ENCODE assay signal across 8 cellular contexts in the genomic region with DNA sequence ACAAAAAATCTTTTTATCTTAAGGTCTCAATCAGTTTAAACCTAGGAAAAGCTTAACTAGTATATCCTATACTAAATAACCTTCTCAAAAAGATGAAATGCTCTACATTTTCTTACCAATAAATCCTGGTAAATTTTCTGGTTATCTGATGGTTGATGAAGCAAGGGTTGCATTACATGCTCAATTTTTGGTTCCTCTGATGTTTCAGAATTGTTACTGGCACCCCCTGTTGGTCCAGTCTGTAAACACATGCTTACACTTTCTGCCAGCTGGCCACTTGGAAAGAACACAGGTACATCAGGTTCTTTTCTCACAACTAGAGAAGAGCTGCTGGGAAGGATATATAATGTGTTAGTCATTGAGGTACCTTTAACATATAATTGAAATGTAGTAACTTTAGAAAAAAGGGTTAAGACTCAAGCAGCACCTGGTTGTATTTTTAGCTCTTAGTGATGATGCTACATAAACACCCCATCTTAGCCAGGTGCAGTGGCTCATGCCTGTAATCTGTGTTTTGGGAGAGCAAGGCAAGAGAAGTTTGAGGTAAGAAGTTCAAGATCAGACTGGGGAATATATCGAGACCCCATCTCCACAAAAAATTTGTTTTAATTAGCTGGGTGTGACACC. TPM values are rescaled to one million over a fixed set of nuclear protein-coding genes. Genes with fewer than 3 reads are reported as not detected.
DNase-seq lines count a peak whose midpoint lies in the region; ATAC-seq, FAIRE-seq and TF ChIP-seq lines count a peak whose summit lies in the region.

No MANE protein-coding gene starts in this region.

- H3K27me3 ChIP-seq in fibroblast of lung (ENCODE audit: control insufficient read depth, insufficient read depth, low read length) (no peaks in the 10 kb centered on the region), prostate gland (replicated peaks; ENCODE audit: insufficient read depth) (no peaks in the 10 kb centered on the region)

- peak; percentile 63 to 74 for TF ChIP-seq CTCF in fibroblast of lung (conservative IDR thresholded peaks at IDR 0.05 in 1 of 2, IDR thresholded peaks at IDR 0.05 in 1 of 2; ENCODE audit: low read depth in 1 of 2, low read length in 2 of 2)
- TF ChIP-seq CTCF in prostate gland (IDR thresholded peaks at IDR 0.05): peak in 3 of 4 experiments; percentile 21 to 53 (median 46)

- WGBS in prostate gland: 95% methylated on average over 1 of the region's 1 CpG

- H3K9me3 ChIP-seq in fibroblast of lung (ENCODE audit: control insufficient read depth, insufficient read depth, low read depth, low read length): no peaks in the 10 kb centered on the region
- no peaks in the 10 kb centered on the region for H3K9me3 ChIP-seq in prostate gland

- ATAC-seq in HG03565 (IDR thresholded peaks at IDR 0.05; ENCODE audit: unreplicated experiment): no peak

- H3K27ac ChIP-seq in fibroblast of lung (ENCODE audit: insufficient read depth, low read length): no peak overlapping the region
- no peak overlapping the region for H3K27ac ChIP-seq in prostate gland

- peaks cover 3% of the 10 kb centered on the region for H3K36me3 ChIP-seq in fibroblast of lung (ENCODE audit: control insufficient read depth, insufficient read depth, low read length)
- H3K36me3 ChIP-seq in prostate gland: no peaks in the 10 kb centered on the region

- peak; percentile 67 for FAIRE-seq in GM18507 (lab: Jason Lieb, UNC)

- DNase-seq in CD1c-positive myeloid dendritic cell (ENCODE audit: extremely low spot score) (peak; percentile 71), GM18507 (ENCODE audit: extremely low spot score, insufficient read length, low read depth) (no peak), NCI-H146 (lab: John Stamatoyannopoulos, UW) (peak; percentile 2), fibroblast of lung (ENCODE audit: low read depth in 2 of 2) (peak; percentile 29 to 49), prostate gland (ENCODE audit: low spot score) (peak; percentile 21), dedifferentiated amniotic fluid mesenchymal stem cell (ENCODE audit: extremely low spot score) (no peak)
- DNase-seq in activated CD4-positive, alpha-beta T cell treated with anti-CD3 and anti-CD28 coated beads, Interleukin-2, amount 50 U/mL, for 1 hour: peak; percentile 28

- H3K4me2 ChIP-seq in fibroblast of lung (ENCODE audit: extremely low read depth, insufficient read depth, low read length): no peak overlapping the region

- H3K79me2 ChIP-seq in fibroblast of lung (ENCODE audit: control insufficient read depth, insufficient read depth, low read length): no peaks in the 10 kb centered on the region

- no peak overlapping the region for H3K9ac ChIP-seq in fibroblast of lung (ENCODE audit: insufficient read depth, low read length)

- H2AFZ ChIP-seq in fibroblast of lung (ENCODE audit: low read length): no peak overlapping the region

- H3K4me3 ChIP-seq in fibroblast of lung (replicated peaks in 1 of 4; ENCODE audit: control extremely low read depth in 1 of 4, insufficient read depth in 1 of 4, low read depth in 3 of 4, low read length in 4 of 4) (no peak overlapping the region), prostate gland (no peak overlapping the region)

- H4K20me1 ChIP-seq in fibroblast of lung (ENCODE audit: control insufficient read depth, extremely low read depth, insufficient read depth, low read length): no peaks in the 10 kb centered on the region

- intact Hi-C loops in prostate gland (cut with DNase I): loop anchor here (10.0 kb wide), 1 partner anchor 68 kb away; the partner anchor contains the start of gene PDZK1IP1

- H3K4me1 ChIP-seq in fibroblast of lung (ENCODE audit: control insufficient read depth, extremely low read depth, insufficient read depth, low read length): no peaks in the 10 kb centered on the region
- no peaks in the 10 kb centered on the region for H3K4me1 ChIP-seq in prostate gland (replicated peaks)

- TF ChIP-seq POLR2A in prostate gland (IDR thresholded peaks at IDR 0.05): no peak

RNA-seq across cellular contexts. Expression of gene TAL1, which starts 30.9 kb away (rescaled TPM):
- total RNA-seq in fibroblast of lung (under 0.01 TPM in 1 of 2 replicates, not detected in the other), prostate gland (1 to 10 TPM; 1.0 to 1.8 TPM)
- 0.01 TPM in 1 of 2 replicates, not detected in the other for polyA plus RNA-seq in fibroblast of lung
- not detected in 2 replicates for polyA plus RNA-seq in fibroblast of lung (2012)
- not detected in 2 replicates for polyA minus RNA-seq in fibroblast of lung (ENCODE audit: low replicate concordance)

RNA-seq across cellular contexts. Expression of gene STIL, which starts 51.0 kb away (rescaled TPM):
- total RNA-seq in fibroblast of lung (3.1 and 5.8 TPM in 2 replicates), prostate gland (1 to 10 TPM; 1.5 to 5.9 TPM)
- 6.2 and 17.1 TPM in 2 replicates for polyA plus RNA-seq in fibroblast of lung
- 2.6 and 7.3 TPM in 2 replicates for polyA plus RNA-seq in fibroblast of lung (2012)
- polyA minus RNA-seq in fibroblast of lung (ENCODE audit: low replicate concordance): 3.1 and 6.0 TPM in 2 replicates

Comparison
In these comparisons a context has a peak if more than half of its experiments do, and no peak if none do; other contexts are left out.
1. DNase-seq: peak in CD1c-positive myeloid dendritic cell (single experiment), NCI-H146 (single experiment), activated CD4-positive, alpha-beta T cell treated with anti-CD3 and anti-CD28 coated beads, Interleukin-2, amount 50 U/mL, for 1 hour (single experiment), fibroblast of lung (2 of 2) and prostate gland (single experiment); none in GM18507 (single experiment) and dedifferentiated amniotic fluid mesenchymal stem cell (single experiment).